In the genomic region with DNA sequence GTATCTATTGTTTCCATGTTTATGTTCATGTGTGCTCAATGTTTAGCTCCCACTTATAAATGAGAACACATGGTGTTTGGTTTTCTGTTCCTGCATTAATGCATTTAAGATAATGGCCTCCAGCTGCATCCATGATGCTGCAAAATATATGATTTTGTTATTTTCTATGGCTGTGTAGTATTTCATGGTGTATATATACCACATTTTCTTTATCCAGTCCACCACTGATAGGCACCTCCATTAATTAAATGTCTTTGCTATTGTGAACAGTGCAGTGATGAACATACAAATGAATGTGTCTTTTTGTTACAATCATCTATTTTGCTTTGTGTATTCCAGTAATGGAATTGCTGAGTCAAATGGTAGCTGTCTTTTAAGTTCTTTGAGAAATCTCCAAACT, we compare ENCODE assay signal across 31 cellular contexts.
"Had no signal": no experiment of that assay in that cellular context is flagged by ENCODE, and none has a peak within 500 bp of the region (broad histone marks: within the 10 kb centered on the region; RNA-seq: fewer than 3 reads in every experiment).

No MANE protein-coding gene starts in this region.

- H3K36me3 Mint-ChIP-seq: naive thymus-derived CD8-positive, alpha-beta T cell; natural killer cell treated with Interleukin-12 subunit alpha and Interleukin-12 subunit beta and Interleukin-15 and Interleukin-18, amount 100 ng/mL, for 72 hours; neural progenitor cell; stimulated activated memory B cell treated with anti-CD40 and anti-IgM and Interleukin-4, amounts not matched to agents 10 μg/mL and 1 μg/mL and 100 μg/mL, for 72 hours; type B pancreatic cell had no signal

- H2AFZ ChIP-seq: neural progenitor cell, parathyroid adenoma had no signal

- H3K79me2 ChIP-seq: parathyroid adenoma had no signal

- ATAC-seq: naive thymus-derived CD8-positive, alpha-beta T cell; natural killer cell treated with Interleukin-12 subunit alpha and Interleukin-12 subunit beta and Interleukin-15 and Interleukin-18, amount 100 ng/mL, for 72 hours; psoas muscle; right cardiac atrium; right lobe of liver; stimulated activated memory B cell treated with anti-CD40 and anti-IgM and Interleukin-4, amounts not matched to agents 10 μg/mL and 1 μg/mL and 100 μg/mL, for 72 hours; stimulated activated naive CD8-positive, alpha-beta T cell treated with anti-CD3 and anti-CD28 coated beads, Interleukin-15, amount 100 ng/mL, for 72 hours; stimulated activated naive CD8-positive, alpha-beta T cell treated with anti-CD3 and anti-CD28 coated beads, Interleukin-15, Interleukin-2, amounts not matched to agents 100 U/mL and 50 U/mL, for 24 hours; upper lobe of right lung had no signal

- H3K4me3 Mint-ChIP-seq: naive thymus-derived CD8-positive, alpha-beta T cell; natural killer cell treated with Interleukin-12 subunit alpha and Interleukin-12 subunit beta and Interleukin-15 and Interleukin-18, amount 100 ng/mL, for 72 hours; neural progenitor cell; stimulated activated memory B cell treated with anti-CD40 and anti-IgM and Interleukin-4, amounts not matched to agents 10 μg/mL and 1 μg/mL and 100 μg/mL, for 72 hours; stimulated activated naive CD8-positive, alpha-beta T cell treated with anti-CD3 and anti-CD28 coated beads, Interleukin-15, amount 100 ng/mL, for 72 hours; type B pancreatic cell had no signal

- H3K27me3 ChIP-seq: neural progenitor cell, ovary, right lobe of liver, sigmoid colon, spleen, suprapubic skin, testis, tibial artery, transverse colon, upper lobe of right lung, uterus had no signal

- H3K4me1 Mint-ChIP-seq: stimulated activated memory B cell treated with anti-CD40 and anti-IgM and Interleukin-4, amounts not matched to agents 10 μg/mL and 1 μg/mL and 100 μg/mL, for 72 hours; stimulated activated naive CD8-positive, alpha-beta T cell treated with anti-CD3 and anti-CD28 coated beads, Interleukin-15, amount 100 ng/mL, for 72 hours had no signal

- H3K27me3 Mint-ChIP-seq: natural killer cell treated with Interleukin-12 subunit alpha and Interleukin-12 subunit beta and Interleukin-15 and Interleukin-18, amount 100 ng/mL, for 72 hours; progenitor cell of endocrine pancreas; stimulated activated memory B cell treated with anti-CD40 and anti-IgM and Interleukin-4, amounts not matched to agents 10 μg/mL and 1 μg/mL and 100 μg/mL, for 72 hours; stimulated activated naive CD8-positive, alpha-beta T cell treated with anti-CD3 and anti-CD28 coated beads, Interleukin-15, amount 100 ng/mL, for 72 hours; type B pancreatic cell had no signal

- H3K27ac ChIP-seq: neural progenitor cell, ovary, parathyroid adenoma, psoas muscle, right lobe of liver, sigmoid colon, spleen, suprapubic skin, testis, tibial artery, transverse colon, upper lobe of right lung, uterus had no signal

- H3K36me3 ChIP-seq: neural progenitor cell, ovary, right lobe of liver, sigmoid colon, spleen, suprapubic skin, tibial artery, transverse colon, upper lobe of right lung, uterus had no signal

- H3K4me1 ChIP-seq: neural progenitor cell, parathyroid adenoma, psoas muscle, right lobe of liver, sigmoid colon, spleen, suprapubic skin, testis, tibial artery, transverse colon, upper lobe of right lung, uterus had no signal

- H3K9me3 Mint-ChIP-seq: stimulated activated naive CD8-positive, alpha-beta T cell treated with anti-CD3 and anti-CD28 coated beads, Interleukin-15, amount 100 ng/mL, for 72 hours had no signal

- H3K4me2 ChIP-seq: neural progenitor cell had no signal

- DNase-seq: naive thymus-derived CD8-positive, alpha-beta T cell; occipital lobe; ovary; posterior cingulate gyrus; psoas muscle; right cardiac atrium; right lobe of liver; sigmoid colon; small intestine; spleen; stimulated activated CD4-positive, alpha-beta T cell treated with anti-CD3 and anti-CD28 coated beads, Interleukin-12 subunit alpha, Interleukin-12 subunit beta, amount 100 ng/mL, for 4 hours; stimulated activated CD4-positive, alpha-beta T cell treated with anti-CD3 and anti-CD28 coated beads, Interleukin-1b, Interleukin-23, amount 100 ng/mL, for 48 hours; stimulated activated CD4-positive, alpha-beta T cell treated with anti-CD3 and anti-CD28 coated beads, Interleukin-4, amount 100 ng/mL, for 1 hour; stimulated activated CD4-positive, alpha-beta T cell treated with anti-CD3 and anti-CD28 coated beads, Interleukin-4, amount 100 ng/mL, for 4 hours; stimulated activated CD8-positive, alpha-beta memory T cell treated with anti-CD3 and anti-CD28 coated beads, Interleukin-4, amount 100 ng/mL, for 48 hours; stimulated activated naive CD4-positive, alpha-beta T cell; stimulated activated naive CD8-positive, alpha-beta T cell treated with anti-CD3 and anti-CD28 coated beads, Interleukin-15, amount 100 ng/mL, for 72 hours; stimulated activated naive CD8-positive, alpha-beta T cell treated with anti-CD3 and anti-CD28 coated beads, Interleukin-15, Interleukin-2, amounts not matched to agents 100 U/mL and 50 U/mL, for 24 hours; substantia nigra; testis; tibial artery; transverse colon; upper lobe of right lung; uterus had no signal

- H3K9me3 ChIP-seq: ovary, right lobe of liver, sigmoid colon, suprapubic skin, testis, tibial artery, transverse colon, upper lobe of right lung, uterus had no signal

- H3K27ac Mint-ChIP-seq: naive thymus-derived CD8-positive, alpha-beta T cell; natural killer cell treated with Interleukin-12 subunit alpha and Interleukin-12 subunit beta and Interleukin-15 and Interleukin-18, amount 100 ng/mL, for 72 hours; neural progenitor cell; progenitor cell of endocrine pancreas; stimulated activated memory B cell treated with anti-CD40 and anti-IgM and Interleukin-4, amounts not matched to agents 10 μg/mL and 1 μg/mL and 100 μg/mL, for 72 hours; type B pancreatic cell had no signal

- H3K9ac ChIP-seq: neural progenitor cell, parathyroid adenoma had no signal

- H3K4me3 ChIP-seq: neural progenitor cell, ovary, psoas muscle, right lobe of liver, sigmoid colon, spleen, suprapubic skin, testis, tibial artery, transverse colon, upper lobe of right lung, uterus had no signal
